ENCODE assay signal across 9 cellular contexts in the genomic region with DNA sequence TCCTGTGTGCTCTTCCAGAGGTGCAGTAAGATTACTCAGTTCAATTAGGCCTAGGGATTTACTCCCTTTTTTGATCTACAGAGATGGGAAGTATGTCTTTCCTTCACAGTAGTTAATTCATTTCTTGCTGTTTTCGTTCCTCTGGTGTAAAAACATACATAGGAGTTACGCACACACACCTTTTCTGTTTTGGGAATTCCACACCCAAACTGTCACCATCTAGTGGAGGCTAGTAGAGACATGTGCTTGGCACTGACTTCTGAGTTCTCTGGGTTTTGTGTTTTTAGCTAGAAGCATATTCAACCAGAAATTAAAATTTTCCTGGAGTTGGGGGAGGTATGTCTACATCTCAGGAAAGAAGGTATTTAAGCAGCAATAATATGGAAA. TPM values are rescaled to one million over a fixed set of nuclear protein-coding genes. Genes with fewer than 3 reads are reported as not detected.
DNase-seq lines count a peak whose midpoint lies in the region; ATAC-seq, FAIRE-seq and TF ChIP-seq lines count a peak whose summit lies in the region.
"Had no signal": no experiment of that assay in that cellular context is flagged by ENCODE, and none has a peak within 500 bp of the region (broad histone marks: within the 10 kb centered on the region; RNA-seq: fewer than 3 reads in every experiment).

No MANE protein-coding gene starts in this region.

- H3T11ph ChIP-seq in H9 (ENCODE audit: low read length) = no peak overlapping the region

- no peak for TF ChIP-seq POLR2A in A549 (IDR thresholded peaks at IDR 0.05; ENCODE audit: low read length)

- no peak for TF ChIP-seq EP300 in A549 (IDR thresholded peaks at IDR 0.05)

- H3K27me3 Mint-ChIP-seq in H9 (ENCODE audit: low read depth) = peaks cover 12% of the 10 kb centered on the region
- H3K27me3 Mint-ChIP-seq in activated naive CD8-positive, alpha-beta T cell = no peaks in the 10 kb centered on the region

- no peak overlapping the region for H4K8ac ChIP-seq in H9 (replicated peaks; ENCODE audit: insufficient read length, low read depth, low read length)

- H3K27ac Mint-ChIP-seq in H9 = no peak overlapping the region
- H3K27ac Mint-ChIP-seq in activated naive CD8-positive, alpha-beta T cell = peak overlapping the region; percentile 98

- H3K27ac ChIP-seq in A549 (peak overlapping the region; percentile 83 to 93; a peak in 5 of 6 replicates), H9 (ENCODE audit: insufficient read length, low read depth, low read length) (no peak overlapping the region), thoracic aorta (peak overlapping the region; percentile 95 to 97)

- no peaks in the 10 kb centered on the region for H3K36me3 ChIP-seq in thoracic aorta

- no peak for FAIRE-seq in A549 (lab: Jason Lieb, UNC)

- H2AFZ ChIP-seq in H9 (ENCODE audit: low read length) = no peak overlapping the region

- H3K56ac ChIP-seq in H9 (ENCODE audit: insufficient read length, low read depth, low read length) = no peak overlapping the region

- H3K18ac ChIP-seq in H9 (ENCODE audit: insufficient read length, low read depth, low read length) = no peak overlapping the region

- H3K9me3 Mint-ChIP-seq in H9 = no peaks in the 10 kb centered on the region
- no peaks in the 10 kb centered on the region for H3K9me3 Mint-ChIP-seq in activated naive CD8-positive, alpha-beta T cell (ENCODE audit: low read depth)

- H3K79me2 ChIP-seq in H9 (ENCODE audit: insufficient read depth, low read length) = 0 out of 2 replicates have a peak, but pooled peaks cover 2% of the 10 kb centered on the region

- no peaks in the 10 kb centered on the region for H4K20me1 ChIP-seq in H9 (ENCODE audit: control insufficient read depth, insufficient read depth, insufficient read length)

- no peak overlapping the region for H3K14ac ChIP-seq in H9 (ENCODE audit: insufficient read depth, low read length)

- H3K27me3 ChIP-seq in H9 (ENCODE audit: insufficient read depth, low read length) (no peaks in the 10 kb centered on the region; the same call in 1 of the 2 replicates), thoracic aorta (replicated peaks; ENCODE audit: insufficient read depth) (no peaks in the 10 kb centered on the region)

- no peak overlapping the region for H4K91ac ChIP-seq in H9 (ENCODE audit: insufficient read length, low read depth, low read length)

- no peaks in the 10 kb centered on the region; a peak in 1 of 7 replicates for H3K36me3 Mint-ChIP-seq in H9 (ENCODE audit: insufficient read depth in 1 of 3, low read depth in 3 of 3)
- H3K36me3 Mint-ChIP-seq in activated naive CD8-positive, alpha-beta T cell = peaks cover 3% of the 10 kb centered on the region

- H3K4me3 ChIP-seq in A549 (peak overlapping the region; percentile 95), thoracic aorta (peak overlapping the region; percentile 90)

- no peak overlapping the region for H3K4ac ChIP-seq in H9 (ENCODE audit: low read depth, low read length)

- no peak for DNase-seq in A549 (ENCODE audit: low read depth in 1 of 2, low spot score in 1 of 2)
- DNase-seq in H9 = no peak
- DNase-seq in kidney tubule cell (ENCODE audit: low spot score) = peak; percentile 37
- DNase-seq in thoracic aorta (ENCODE audit: low spot score) = no peak
- no peak for DNase-seq in anterior cingulate cortex (lab: John Stamatoyannopoulos, UW)
- DNase-seq in stimulated activated naive CD4-positive, alpha-beta T cell treated with Interleukin-2 at 50 U/mL for 16 hours (lab: John Stamatoyannopoulos, UW) = no peak

- POLR2A ChIA-PET in A549 (lab: Yijun Ruan, JAX) = no interaction called here

- H3K79me1 ChIP-seq in H9 (ENCODE audit: insufficient read depth, low read depth, low read length, poor library complexity, severe bottlenecking) = no peaks in the 10 kb centered on the region

- peak overlapping the region; percentile 21 for H3K9ac ChIP-seq in H9 (ENCODE audit: extremely low read depth, insufficient read length, low read length)

- TF ChIP-seq RAD21 in A549 (conservative IDR thresholded peaks at IDR 0.05 in 1 of 2, IDR thresholded peaks at IDR 0.05 in 1 of 2) = no peak

- H2BK12ac ChIP-seq in H9 (ENCODE audit: insufficient read length, low read depth, low read length) = no peak overlapping the region

- TF ChIP-seq CTCF in A549 (IDR thresholded peaks at IDR 0.05) (peak; percentile 33; the same call in 2 of the 3 replicates), H9 (conservative IDR thresholded peaks at IDR 0.05) (peak; percentile 35; the same call in 2 of the 3 replicates), thoracic aorta (IDR thresholded peaks at IDR 0.05) (peak; percentile 13)

- ATAC-seq in A549 = no peak; a peak in 1 of 6 replicates
- ATAC-seq in thoracic aorta (ENCODE audit: insufficient number of reproducible peaks, low FRiP score, low read depth) = no peak
- ATAC-seq in HG03159 (IDR thresholded peaks at IDR 0.05; ENCODE audit: unreplicated experiment) = no peak

- no peak overlapping the region for H2BK120ac ChIP-seq in H9 (ENCODE audit: low read depth, low read length, poor library complexity, severe bottlenecking)

- CTCF ChIA-PET in A549 (lab: Yijun Ruan, JAX) = interaction anchor here (0.8 to 2.1 kb wide), 17 partner anchors 17 to 114 kb away, joined by 3 to 10 read pairs (median 3); no protein-coding TSS in a partner anchor

- peaks cover 29 to 45% of the 10 kb centered on the region in 2 experiments for H3K4me1 Mint-ChIP-seq in H9
- H3K4me1 Mint-ChIP-seq in activated naive CD8-positive, alpha-beta T cell (ENCODE audit: low read depth) = peaks cover 71% of the 10 kb centered on the region

- no peak overlapping the region for H2AK5ac ChIP-seq in H9 (ENCODE audit: insufficient read length, low read length)

- no peak overlapping the region for H2BK5ac ChIP-seq in H9 (ENCODE audit: insufficient read length, low read length)

- no peak overlapping the region for H4K5ac ChIP-seq in H9 (ENCODE audit: insufficient read length, low read depth, low read length)

- H3K9me3 ChIP-seq in A549 = no peaks in the 10 kb centered on the region
- H3K9me3 ChIP-seq in H9 (ENCODE audit: control insufficient read depth, low read depth, low read length) = no peaks in the 10 kb centered on the region
- no peaks in the 10 kb centered on the region for H3K9me3 ChIP-seq in thoracic aorta

- WGBS in A549 (ENCODE audit: missing lambda C conversion rate) = 70% methylated on average over 2 of the region's 2 CpGs
- WGBS in H9 (ENCODE audit: extremely low coverage, insufficient read length, low lambda C conversion rate) = no CpG with 5 or more reads among the region's 2 CpGs

- H3K4me3 Mint-ChIP-seq in H9 = peak overlapping the region; percentile 68 to 81
- peak overlapping the region; percentile 96 for H3K4me3 Mint-ChIP-seq in activated naive CD8-positive, alpha-beta T cell

- H3K4me2 ChIP-seq in A549 = peak overlapping the region; percentile 93
- H3K4me2 ChIP-seq in H9 (ENCODE audit: insufficient read depth, insufficient read length, low read length) = peak overlapping the region; percentile 85

- H3K23ac ChIP-seq in H9 (ENCODE audit: insufficient read length, low read depth, low read length) = no peak overlapping the region

- H3K23me2 ChIP-seq in H9 (ENCODE audit: insufficient read length, low read depth, low read length, poor library complexity, severe bottlenecking) = peaks cover 11% of the 10 kb centered on the region

- no peak overlapping the region for H2BK20ac ChIP-seq in H9 (ENCODE audit: low read depth, low read length, poor library complexity, severe bottlenecking)

- no peak overlapping the region for H2BK15ac ChIP-seq in H9 (ENCODE audit: low read depth, low read length)

- peaks cover 18% of the 10 kb centered on the region for H3K4me1 ChIP-seq in A549
- H3K4me1 ChIP-seq in H9 (ENCODE audit: insufficient read depth, low read length) = no peaks in the 10 kb centered on the region
- H3K4me1 ChIP-seq in thoracic aorta (ENCODE audit: control insufficient read depth in 1 of 2, low read depth in 2 of 2) = peaks cover 54 to 62% of the 10 kb centered on the region in 2 donors

TF ChIP-seq in A549, 52 proteins besides CTCF, POLR2A, EP300 and RAD21:
- TF ChIP-seq, protein P1, sequence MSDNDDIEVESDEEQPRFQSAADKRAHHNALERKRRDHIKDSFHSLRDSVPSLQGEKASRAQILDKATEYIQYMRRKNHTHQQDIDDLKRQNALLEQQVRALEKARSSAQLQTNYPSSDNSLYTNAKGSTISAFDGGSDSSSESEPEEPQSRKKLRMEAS (IDR thresholded peaks at IDR 0.05) = peak; percentile 27; the same call in 1 of the 2 replicates
- TF ChIP-seq CEBPB (IDR thresholded peaks at IDR 0.05) = no peak

RNA-seq across cellular contexts. Expression of a gene that starts 1.4 kb away (rescaled TPM):
- polyA plus RNA-seq in A549 (2011; rRNA removed) (7.0 and 7.9 TPM in 2 replicates), A549 (2017; fragmentation: RNase III; extraction: RNeasy Plus Mini Kit Qiagen cat#74134 plus additional on column Dnase treatment) (4.3 to 4.5 TPM (median 4.5 TPM) in 3 replicates)
- 2.3 and 3.3 TPM in 2 replicates for polyA plus RNA-seq in A549 (2012; cell fraction: cytosol; rRNA removed)
- polyA plus RNA-seq in A549 (2012; cell fraction: nucleus; rRNA removed) = 6.9 and 7.5 TPM in 2 replicates
- polyA minus RNA-seq in A549 (2011; rRNA and poly(A)+ RNA removed) = 8.7 and 9.1 TPM in 2 replicates
- total RNA-seq in H9 (2021) (3.6 and 3.7 TPM in 2 replicates), thoracic aorta (10 to 100 TPM; 51.7 to 80.1 TPM)

RNA-seq across cellular contexts. Expression of a gene that starts 38.1 kb away (rescaled TPM):
- polyA plus RNA-seq in A549 (2011; rRNA removed) (not detected in 2 replicates), A549 (2017; fragmentation: RNase III; extraction: RNeasy Plus Mini Kit Qiagen cat#74134 plus additional on column Dnase treatment) (not detected in 3 replicates)
- polyA plus RNA-seq in A549 (2012; cell fraction: cytosol; rRNA removed) = not detected in 2 replicates
- polyA plus RNA-seq in A549 (2012; cell fraction: nucleus; rRNA removed) = not detected in 2 replicates
- not detected in 2 replicates for polyA minus RNA-seq in A549 (2011; rRNA and poly(A)+ RNA removed)
- total RNA-seq in H9 (2021) (6.1 and 6.2 TPM in 2 replicates), thoracic aorta (not detected)
- total RNA-seq: pulmonary artery endothelial cell had no signal

Comparison
In these comparisons a context has a peak if more than half of its experiments do, and no peak if none do; other contexts are left out.
1. RNA of a gene that starts 1.4 kb away (total RNA-seq): 51.7 to 80.1 TPM in thoracic aorta; 3.6 to 3.7 TPM in H9; every median in the first group is over 10 times any median in the second.
2. Peak in every context shown above with its lines, with median percentiles within 50 percentile points of each other: CTCF ChIP-seq.